1 cellular context compared by ENCODE assay signal in the genomic region with DNA sequence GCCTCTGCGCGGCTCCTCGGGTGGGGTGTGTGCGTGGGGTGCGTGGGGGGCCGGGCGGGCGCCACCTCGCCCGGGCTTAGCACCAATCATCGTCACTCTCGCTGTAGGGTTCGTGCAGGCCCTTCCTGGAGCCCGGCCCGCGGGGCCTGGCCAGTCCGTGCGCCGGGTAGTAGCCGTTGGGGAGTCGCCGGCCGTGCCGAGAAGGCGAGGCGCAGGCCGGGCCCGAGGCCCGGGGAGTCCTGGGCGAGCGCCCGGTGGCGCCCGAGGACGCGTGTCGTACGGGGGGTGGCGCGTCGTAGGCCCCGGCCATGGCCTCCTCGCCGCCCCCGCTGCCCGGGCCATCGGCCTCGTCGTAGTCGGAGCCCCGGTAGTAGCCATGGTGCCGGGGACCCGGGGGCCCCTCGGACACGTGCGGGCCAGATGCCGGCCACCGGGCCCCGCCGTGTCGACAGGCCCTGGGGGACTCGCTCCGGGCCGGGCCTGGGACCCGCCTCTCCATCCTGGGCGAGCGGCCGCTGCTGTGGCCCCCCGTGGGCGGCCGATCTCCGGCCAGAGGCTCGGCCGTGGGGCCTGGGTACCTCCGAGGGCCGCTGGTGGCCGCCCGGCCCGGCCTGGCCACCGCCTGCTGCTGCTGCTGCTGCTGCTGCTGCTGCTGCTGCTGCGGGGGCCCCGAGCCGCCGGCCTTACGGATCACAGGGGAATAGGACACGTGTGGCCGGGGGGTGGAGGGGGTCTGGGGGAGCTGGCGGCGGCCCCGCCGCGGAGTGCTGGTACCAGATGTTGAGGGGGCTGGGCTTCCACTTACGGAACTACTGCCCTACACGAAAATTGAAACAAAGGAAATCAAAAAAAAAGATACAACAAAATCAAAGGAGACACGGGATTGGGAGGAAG.
TF ChIP-seq lines count a peak whose summit lies in the region.

No MANE protein-coding gene starts in this region.

TF ChIP-seq in H1, 55 proteins besides CTCF, POLR2A, EP300 and RAD21:
- TF ChIP-seq CBX5 (IDR thresholded peaks at IDR 0.05; ENCODE audit: low read depth, low read length) (no peak), CHD2 (IDR thresholded peaks at IDR 0.05; ENCODE audit: low read length) (no peak), JUN (IDR thresholded peaks at IDR 0.05; ENCODE audit: low read depth, low read length) (no peak), SP2 (IDR thresholded peaks at IDR 0.05; ENCODE audit: low read length) (no peak), TAF1 (IDR thresholded peaks at IDR 0.05; ENCODE audit: low read depth, low read length) (no peak), SAP30 (IDR thresholded peaks at IDR 0.05; ENCODE audit: insufficient read depth, insufficient replicate concordance, low read length) (no peak), TCF12 (IDR thresholded peaks at IDR 0.05; ENCODE audit: low read depth, low read length) (no peak), SIX5 (IDR thresholded peaks at IDR 0.05; ENCODE audit: low read depth, low read length) (no peak), HDAC2 (IDR thresholded peaks at IDR 0.05; ENCODE audit: borderline replicate concordance in 1 of 2, low read depth in 2 of 2, low read length in 2 of 2) (no peak), JUND (IDR thresholded peaks at IDR 0.05; ENCODE audit: low read length) (no peak), BACH1 (IDR thresholded peaks at IDR 0.05; ENCODE audit: low read length) (no peak)
- TF ChIP-seq, protein P1, sequence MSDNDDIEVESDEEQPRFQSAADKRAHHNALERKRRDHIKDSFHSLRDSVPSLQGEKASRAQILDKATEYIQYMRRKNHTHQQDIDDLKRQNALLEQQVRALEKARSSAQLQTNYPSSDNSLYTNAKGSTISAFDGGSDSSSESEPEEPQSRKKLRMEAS (IDR thresholded peaks at IDR 0.05), result no peak
